In genomic region chr7:84722086-84722485, GRCh38 we compare ENCODE assay signal across 21 cellular contexts.
"Had no signal": no experiment of that assay in that cellular context is flagged by ENCODE, and none has a peak within 500 bp of the region (broad histone marks: within the 10 kb centered on the region; RNA-seq: fewer than 3 reads in every experiment).

No MANE protein-coding gene starts in this region.

- H3K27me3 Mint-ChIP-seq: activated B cell treated with CpG ODN at 0.5 μM for 24 hours; activated CD4-positive, alpha-beta memory T cell treated with anti-CD3 and anti-CD28 coated beads, Interleukin-2, amount 10 ng/mL, durations not matched to agents 7 days and 5 days; activated naive CD8-positive, alpha-beta T cell treated with anti-CD3 and anti-CD28 coated beads, Interleukin-2, amount 10 ng/mL, durations not matched to agents 7 days and 5 days; activated T-helper 17 cell treated with anti-CD3 and anti-CD28 coated beads, Interleukin-2, amount 50 U/mL, for 72 hours; central memory CD8-positive, alpha-beta T cell had no signal

- H3K36me3 Mint-ChIP-seq: activated naive CD8-positive, alpha-beta T cell treated with anti-CD3 and anti-CD28 coated beads, Interleukin-2, amount 10 ng/mL, durations not matched to agents 7 days and 5 days had no signal

- DNase-seq: activated B cell treated with CpG ODN at 0.5 μM for 24 hours; activated CD4-positive, alpha-beta memory T cell treated with anti-CD3 and anti-CD28 coated beads, Interleukin-2, amount 10 ng/mL, durations not matched to agents 7 days and 5 days; activated CD4-positive, alpha-beta T cell treated with anti-CD3 and anti-CD28 coated beads for 48 hours; activated naive CD4-positive, alpha-beta T cell; activated naive CD8-positive, alpha-beta T cell treated with anti-CD3 and anti-CD28 coated beads, Interleukin-2, amount 10 ng/mL, durations not matched to agents 7 days and 5 days; activated T-cell treated with anti-CD3 and anti-CD28 coated beads, Interleukin-2, amount 50 U/mL, for 1 hour; amygdala; cortex of kidney; erythroblast; islet precursor cell; nucleus accumbens; stimulated activated CD4-positive, alpha-beta T cell treated with anti-CD3 and anti-CD28 coated beads, Interleukin-12 subunit alpha, Interleukin-12 subunit beta, amount 100 ng/mL, for 4 hours; stimulated activated CD4-positive, alpha-beta T cell treated with anti-CD3 and anti-CD28 coated beads, Interleukin-1b, Interleukin-23, amount 100 ng/mL, for 48 hours; stimulated activated CD8-positive, alpha-beta memory T cell treated with anti-CD3 and anti-CD28 coated beads, Interleukin-4, amount 100 ng/mL, for 48 hours; stimulated activated naive CD4-positive, alpha-beta T cell; T-helper 9 cell; upper lobe of right lung had no signal

- H3K9me3 ChIP-seq: upper lobe of right lung had no signal

- H3K4me3 ChIP-seq: lung, upper lobe of right lung had no signal

- H3K4me3 Mint-ChIP-seq: activated B cell treated with CpG ODN at 0.5 μM for 24 hours; activated CD4-positive, alpha-beta memory T cell treated with anti-CD3 and anti-CD28 coated beads, Interleukin-2, amount 10 ng/mL, durations not matched to agents 7 days and 5 days; activated naive CD8-positive, alpha-beta T cell treated with anti-CD3 and anti-CD28 coated beads, Interleukin-2, amount 10 ng/mL, durations not matched to agents 7 days and 5 days; activated T-helper 17 cell treated with anti-CD3 and anti-CD28 coated beads, Interleukin-2, amount 50 U/mL, for 72 hours; central memory CD8-positive, alpha-beta T cell; nephron had no signal

- H3K27me3 ChIP-seq: upper lobe of right lung had no signal

- H3K27ac ChIP-seq: upper lobe of right lung had no signal

- H3K36me3 ChIP-seq: upper lobe of right lung had no signal

- H3K4me1 Mint-ChIP-seq: activated B cell treated with CpG ODN at 0.5 μM for 24 hours; activated CD4-positive, alpha-beta memory T cell treated with anti-CD3 and anti-CD28 coated beads, Interleukin-2, amount 10 ng/mL, durations not matched to agents 7 days and 5 days; activated naive CD8-positive, alpha-beta T cell treated with anti-CD3 and anti-CD28 coated beads, Interleukin-2, amount 10 ng/mL, durations not matched to agents 7 days and 5 days; activated T-helper 17 cell treated with anti-CD3 and anti-CD28 coated beads, Interleukin-2, amount 50 U/mL, for 72 hours; central memory CD8-positive, alpha-beta T cell; nephron had no signal

- H3K9me3 Mint-ChIP-seq: activated naive CD8-positive, alpha-beta T cell treated with anti-CD3 and anti-CD28 coated beads, Interleukin-2, amount 10 ng/mL, durations not matched to agents 7 days and 5 days had no signal

- H3K27ac Mint-ChIP-seq: activated B cell treated with CpG ODN at 0.5 μM for 24 hours; activated CD4-positive, alpha-beta memory T cell treated with anti-CD3 and anti-CD28 coated beads, Interleukin-2, amount 10 ng/mL, durations not matched to agents 7 days and 5 days; activated naive CD8-positive, alpha-beta T cell treated with anti-CD3 and anti-CD28 coated beads, Interleukin-2, amount 10 ng/mL, durations not matched to agents 7 days and 5 days; activated T-helper 17 cell treated with anti-CD3 and anti-CD28 coated beads, Interleukin-2, amount 50 U/mL, for 72 hours had no signal

- H3K4me1 ChIP-seq: upper lobe of right lung had no signal
